9 cellular contexts compared by ENCODE assay signal in genomic region chr3:100463002-100463401, GRCh38. TPM values are rescaled to one million over a fixed set of nuclear protein-coding genes. Genes with fewer than 3 reads are reported as not detected.
DNase-seq lines count a peak whose midpoint lies in the region; ATAC-seq, FAIRE-seq and TF ChIP-seq lines count a peak whose summit lies in the region.
"Had no signal": no experiment of that assay in that cellular context is flagged by ENCODE, and none has a peak within 500 bp of the region (broad histone marks: within the 10 kb centered on the region; RNA-seq: fewer than 3 reads in every experiment).

No MANE protein-coding gene starts in this region.

- H3K27ac ChIP-seq in astrocyte (ENCODE audit: low read depth, low read length): no peak overlapping the region
- no peak overlapping the region for H3K27ac ChIP-seq in hepatocyte

- no peak overlapping the region for H2AFZ ChIP-seq in astrocyte (ENCODE audit: low read depth, low read length)
- H2AFZ ChIP-seq in hepatocyte: no peak overlapping the region

- H3K4me1 ChIP-seq in astrocyte (ENCODE audit: insufficient read depth, low read length): no peaks in the 10 kb centered on the region
- H3K4me1 ChIP-seq in hepatocyte (ENCODE audit: insufficient read depth): no peaks in the 10 kb centered on the region

- ATAC-seq in GM19397 (IDR thresholded peaks at IDR 0.05; ENCODE audit: unreplicated experiment) (peak; percentile 73), HG03280 (IDR thresholded peaks at IDR 0.05; ENCODE audit: unreplicated experiment) (peak; percentile 94)

- peaks cover 14% of the 10 kb centered on the region for H3K9me3 Mint-ChIP-seq in astrocyte (ENCODE audit: unreplicated experiment)

- no peak overlapping the region for H3K27ac Mint-ChIP-seq in astrocyte (ENCODE audit: unreplicated experiment)

- no peak overlapping the region for H3K4me2 ChIP-seq in astrocyte (ENCODE audit: low read length)
- no peak overlapping the region for H3K4me2 ChIP-seq in hepatocyte

- H3K9me3 ChIP-seq in astrocyte (ENCODE audit: insufficient read depth, low read depth, low read length): peaks cover 4% of the 10 kb centered on the region
- no peaks in the 10 kb centered on the region for H3K9me3 ChIP-seq in hepatocyte (ENCODE audit: low read depth)

- H3K27me3 ChIP-seq in astrocyte (ENCODE audit: insufficient read depth, low read length) (peaks cover 5% of the 10 kb centered on the region), hepatocyte (no peaks in the 10 kb centered on the region)

- H3K36me3 ChIP-seq in astrocyte (ENCODE audit: insufficient read depth, low read length): no peaks in the 10 kb centered on the region
- no peaks in the 10 kb centered on the region for H3K36me3 ChIP-seq in hepatocyte (replicated peaks; ENCODE audit: insufficient read depth, low read depth)

- TF ChIP-seq CTCF in astrocyte (IDR thresholded peaks at IDR 0.05; ENCODE audit: insufficient read depth, low read depth, low read length) (peak; percentile 83), hepatocyte (IDR thresholded peaks at IDR 0.05; ENCODE audit: poor library complexity) (peak; percentile 81)

- peak; percentile 49 for FAIRE-seq in astrocyte (lab: Jason Lieb, UNC)
- FAIRE-seq: colon had no signal

- DNase-seq in ELR (ENCODE audit: low read depth) (peak; percentile 77), NCI-H2196 treated with DMSO at 0.1 percent for 48 hours (lab: John Stamatoyannopoulos, UW; ENCODE audit: unreplicated experiment) (peak; percentile 29), astrocyte (ENCODE audit: low read depth) (peak; percentile 28), hepatocyte (ENCODE audit: low spot score) (peak; percentile 79), smooth muscle cell of the brain vasculature (ENCODE audit: low read depth, low spot score) (peak; percentile 17), mesenteric fat pad (ENCODE audit: low spot score) (no peak)

- peaks cover 2% of the 10 kb centered on the region for H3K27me3 Mint-ChIP-seq in astrocyte (ENCODE audit: low read depth, unreplicated experiment)

- H3K4me3 Mint-ChIP-seq in astrocyte (ENCODE audit: unreplicated experiment): no peak overlapping the region

- H4K20me1 ChIP-seq in astrocyte (ENCODE audit: insufficient read depth, low read length): no peaks in the 10 kb centered on the region
- no peaks in the 10 kb centered on the region for H4K20me1 ChIP-seq in hepatocyte (ENCODE audit: insufficient read depth, poor library complexity, severe bottlenecking)

- H3K79me2 ChIP-seq in astrocyte (ENCODE audit: insufficient read depth, low read length) (no peaks in the 10 kb centered on the region), hepatocyte (no peaks in the 10 kb centered on the region)

- H3K4me3 ChIP-seq in astrocyte (ENCODE audit: insufficient read depth, low read depth, low read length) (no peak overlapping the region), hepatocyte (no peak overlapping the region)

- 0% methylated on average over 3 of the region's 3 CpGs for WGBS in hepatocyte (ENCODE audit: low lambda C conversion rate, missing lambda C conversion rate)

- H3K9ac ChIP-seq in astrocyte (ENCODE audit: low read length): no peak overlapping the region

- H3K9me2 ChIP-seq in hepatocyte (replicated peaks; ENCODE audit: insufficient read depth): no peaks in the 10 kb centered on the region

- peaks cover 1% of the 10 kb centered on the region for H3K36me3 Mint-ChIP-seq in astrocyte (ENCODE audit: low read depth, unreplicated experiment)

- H3K4me1 Mint-ChIP-seq in astrocyte (ENCODE audit: low read depth, unreplicated experiment): no peaks in the 10 kb centered on the region

RNA-seq across cellular contexts. Expression of gene TMEM45A, which starts 29.4 kb away (rescaled TPM):
- total RNA-seq in astrocyte (35.5 and 49.7 TPM in 2 replicates), hepatocyte (70.7 and 82.6 TPM in 2 replicates), mesenteric fat pad (32.0 TPM)
- 80.0 and 88.0 TPM in 2 replicates for polyA plus RNA-seq in hepatocyte
